8 cellular contexts compared by ENCODE assay signal in the genomic region with DNA sequence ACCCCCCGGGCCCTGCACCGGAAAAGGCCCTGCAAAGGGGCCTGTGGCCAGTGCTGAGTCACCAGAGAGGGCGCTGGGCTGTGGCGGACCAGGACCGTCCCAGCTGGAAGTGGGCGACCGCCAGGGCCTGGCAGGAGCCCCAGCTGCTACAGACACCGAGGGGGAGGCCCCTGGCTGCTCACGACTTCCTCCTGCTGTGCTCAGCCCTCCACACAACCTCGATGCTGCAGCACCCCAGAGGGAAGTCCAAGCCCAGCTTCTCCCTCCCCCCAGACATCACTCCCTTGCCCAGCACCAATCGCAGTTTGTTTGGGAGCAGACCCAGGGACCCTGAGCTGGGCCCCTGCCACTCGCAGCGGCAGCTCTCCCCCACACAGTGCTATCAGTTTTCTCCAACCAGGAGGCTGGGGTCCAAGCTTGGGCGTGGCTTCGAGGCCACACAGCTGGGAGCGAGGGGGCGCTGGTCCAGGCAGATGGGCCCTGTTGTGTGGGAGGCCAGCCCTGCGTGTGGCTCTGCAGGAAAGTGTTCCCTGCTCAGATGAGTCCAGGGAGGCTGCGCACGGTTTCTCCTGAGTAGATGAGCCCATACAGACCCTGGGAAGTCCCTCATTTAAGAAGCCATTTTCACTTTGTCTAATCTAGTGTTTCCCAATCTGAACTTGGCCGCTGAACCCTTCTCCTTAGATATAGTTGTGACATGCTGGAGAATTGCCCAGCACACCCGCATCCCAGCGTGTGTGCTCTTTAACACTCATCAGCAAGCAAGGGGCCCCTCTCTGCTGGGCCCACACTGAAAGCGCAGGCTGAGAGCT. TPM values are rescaled to one million over a fixed set of nuclear protein-coding genes. Genes with fewer than 3 reads are reported as not detected.
DNase-seq lines count a peak whose midpoint lies in the region; ATAC-seq, FAIRE-seq and TF ChIP-seq lines count a peak whose summit lies in the region.

No MANE protein-coding gene starts in this region.

- no peak overlapping the region for H3K4ac ChIP-seq in H1 (replicated peaks; ENCODE audit: insufficient read length, low read depth, low read length)

- ATAC-seq in GM21825 (IDR thresholded peaks at IDR 0.05; ENCODE audit: unreplicated experiment) (peak; percentile 46), WTC11 (peak; percentile 72)
- peak; percentile 85 to 86 for ATAC-seq in stimulated activated naive B cell treated with anti-CD40 and anti-IgM and Interleukin-4, amounts not matched to agents 10 μg/mL and 1 μg/mL and 100 μg/mL, for 72 hours (replicated peaks)

- H2AK5ac ChIP-seq in H1 (ENCODE audit: low read depth, low read length), result no peak overlapping the region

- no peak overlapping the region for H3K14ac ChIP-seq in H1 (ENCODE audit: insufficient read length)

- H3K79me1 ChIP-seq in H1 (ENCODE audit: low read depth, low read length), result no peaks in the 10 kb centered on the region

- H2AFZ ChIP-seq in H1 (ENCODE audit: low read length), result no peak overlapping the region

- H4K91ac ChIP-seq in H1 (replicated peaks; ENCODE audit: insufficient read length, low read length), result peak overlapping the region; percentile 91

- H3K9me3 Mint-ChIP-seq in WTC11, result no peaks in the 10 kb centered on the region
- H3K9me3 Mint-ChIP-seq in stimulated activated naive B cell treated with anti-CD40 and anti-IgM and Interleukin-4, amounts not matched to agents 10 μg/mL and 1 μg/mL and 100 μg/mL, for 72 hours, result no peaks in the 10 kb centered on the region

- peak overlapping the region; percentile 78 for H4K5ac ChIP-seq in H1 (ENCODE audit: insufficient read length, low read depth, low read length)

- no peaks in the 10 kb centered on the region for H3K23me2 ChIP-seq in H1 (ENCODE audit: low read depth, low read length)

- POLR2A ChIA-PET in WTC11 (lab: Charles Lee), result interaction anchor here (0.5 to 1.6 kb wide), 4 partner anchors 9 to 115 kb away, joined by 3 to 6 read pairs (median 5); a partner anchor contains a TSS
- POLR2A ChIA-PET in H1 (lab: Charles Lee; ENCODE audit: partially characterized antibody), result interaction anchor here (0.5 to 5.4 kb wide), 12 partner anchors 9 to 63 kb away, joined by 3 to 32 read pairs (median 3); a partner anchor contains a TSS

- no peaks in the 10 kb centered on the region for H3K27me3 Mint-ChIP-seq in WTC11 (ENCODE audit: low read depth)
- no peaks in the 10 kb centered on the region for H3K27me3 Mint-ChIP-seq in stimulated activated naive B cell treated with anti-CD40 and anti-IgM and Interleukin-4, amounts not matched to agents 10 μg/mL and 1 μg/mL and 100 μg/mL, for 72 hours

- H3K79me2 ChIP-seq in H1 (ENCODE audit: control insufficient read depth in 1 of 2, insufficient read depth in 2 of 2, low read length in 2 of 2), result no peaks in the 10 kb centered on the region

- H3K36me3 Mint-ChIP-seq in WTC11, result no peaks in the 10 kb centered on the region
- peaks cover 12 to 18% of the 10 kb centered on the region in 2 donors for H3K36me3 Mint-ChIP-seq in stimulated activated naive B cell treated with anti-CD40 and anti-IgM and Interleukin-4, amounts not matched to agents 10 μg/mL and 1 μg/mL and 100 μg/mL, for 72 hours

- H2BK12ac ChIP-seq in H1 (ENCODE audit: low read depth, low read length), result no peak overlapping the region

- CTCF ChIA-PET in WTC11 (lab: Charles Lee), result interaction anchor here (0.5 to 11.4 kb wide), 28 partner anchors 9 to 229 kb away, joined by 3 to 152 read pairs (median 6); a partner anchor contains a TSS
- CTCF ChIA-PET in H1 (lab: Charles Lee; ENCODE audit: partially characterized antibody), result interaction anchor here (0.6 to 11.1 kb wide), 17 partner anchors 9 to 133 kb away, joined by 3 to 140 read pairs (median 4); a partner anchor contains a TSS

- peak overlapping the region; percentile 65; the same call in 1 of the 2 replicates for H3K27ac ChIP-seq in H1 (ENCODE audit: low read depth, low read length)

- peak overlapping the region; percentile 53; the same call in 1 of the 2 replicates for H3K27ac Mint-ChIP-seq in WTC11
- peak overlapping the region; percentile 97 for H3K27ac Mint-ChIP-seq in stimulated activated naive B cell treated with anti-CD40 and anti-IgM and Interleukin-4, amounts not matched to agents 10 μg/mL and 1 μg/mL and 100 μg/mL, for 72 hours

- peaks cover 21% of the 10 kb centered on the region for H3K4me1 Mint-ChIP-seq in WTC11
- H3K4me1 Mint-ChIP-seq in stimulated activated naive B cell treated with anti-CD40 and anti-IgM and Interleukin-4, amounts not matched to agents 10 μg/mL and 1 μg/mL and 100 μg/mL, for 72 hours, result peaks cover 41 to 86% of the 10 kb centered on the region in 2 donors

- peak overlapping the region; percentile 41; the same call in 1 of the 2 replicates for H2BK20ac ChIP-seq in H1 (ENCODE audit: low read length)

- peak; percentile 13 for TF ChIP-seq CTCF in GM12865 (IDR thresholded peaks at IDR 0.05; ENCODE audit: insufficient read depth, low read depth, low read length, missing control alignments)
- TF ChIP-seq CTCF in WTC11 (IDR thresholded peaks at IDR 0.05), result no peak
- peak; percentile 4 to 34 (median 27); a peak in 3 of 4 replicates for TF ChIP-seq CTCF in H1 (IDR thresholded peaks at IDR 0.05; ENCODE audit: control extremely low read depth in 1 of 3, insufficient read depth in 1 of 3, low read depth in 1 of 3, low read length in 3 of 3)

- peak overlapping the region; percentile 80 for H3K18ac ChIP-seq in H1 (ENCODE audit: extremely low read depth, low read length)

- H3K27me3 ChIP-seq in H1 (replicated peaks in 1 of 4; ENCODE audit: control insufficient read depth in 3 of 4, extremely low read depth in 1 of 4, insufficient read depth in 3 of 4, low read length in 3 of 4), result no peaks in the 10 kb centered on the region

- no peak overlapping the region for H3K23ac ChIP-seq in H1 (ENCODE audit: insufficient read length)

- H3K9ac ChIP-seq in H1 (replicated peaks in 1 of 4; ENCODE audit: extremely low read depth in 1 of 4, low read depth in 3 of 4, low read length in 3 of 4), result no peak overlapping the region

- no peaks in the 10 kb centered on the region for H4K20me1 ChIP-seq in H1 (replicated peaks in 1 of 2; ENCODE audit: control insufficient read depth in 1 of 2, insufficient read depth in 2 of 2, low read length in 2 of 2)

- peak overlapping the region; percentile 1 for H3K56ac ChIP-seq in H1 (replicated peaks; ENCODE audit: insufficient read length, low read depth, low read length)

- peaks cover 5 to 27% (median 21%) of the 10 kb centered on the region in 4 experiments for H3K4me1 ChIP-seq in H1 (replicated peaks in 1 of 4; ENCODE audit: control insufficient read depth in 3 of 4, insufficient read depth in 4 of 4, low read length in 3 of 4)

- TF ChIP-seq RAD21 in H1 (IDR thresholded peaks at IDR 0.05 in 1 of 2, conservative IDR thresholded peaks at IDR 0.05 in 1 of 2; ENCODE audit: low read depth in 2 of 2, low read length in 2 of 2), result no peak

- no peaks in the 10 kb centered on the region; a peak in 1 of 8 replicates for H3K36me3 ChIP-seq in H1 (ENCODE audit: control insufficient read depth in 2 of 4, insufficient read depth in 4 of 4, low read length in 3 of 4)

- H2BK5ac ChIP-seq in H1 (ENCODE audit: low read depth, low read length), result peak overlapping the region; percentile 77; the same call in 1 of the 2 replicates

- TF ChIP-seq POLR2A in H1 (IDR thresholded peaks at IDR 0.05; ENCODE audit: control extremely low read depth in 1 of 2, low read depth in 2 of 2, low read length in 2 of 2), result peak in 1 of 2 experiments; percentile 48; a peak in 2 of 3 replicates

- 34% methylated on average over 24 of the region's 24 CpGs; no CpG with 5 or more reads in 1 of the 2 experiments for WGBS in H1 (ENCODE audit: extremely low coverage in 1 of 2, insufficient coverage in 1 of 2, insufficient read length in 1 of 2, insufficient replicate concordance in 2 of 2, low coverage in 1 of 2, low lambda C conversion rate in 2 of 2, missing lambda C conversion rate in 1 of 2), 2 experiments

- H3K9me3 ChIP-seq in H1 (ENCODE audit: insufficient read depth in 2 of 2, low read depth in 1 of 2, low read length in 1 of 2), result no peaks in the 10 kb centered on the region

- peak overlapping the region; percentile 72 for H2BK15ac ChIP-seq in H1 (ENCODE audit: low read length)

- H2BK120ac ChIP-seq in H1 (replicated peaks; ENCODE audit: low read depth, low read length), result no peak overlapping the region

- H3K4me2 ChIP-seq in H1 (ENCODE audit: insufficient read depth in 1 of 2, low read depth in 2 of 2, low read length in 2 of 2), result peak overlapping the region; percentile 43 to 59

- H3K4me3 Mint-ChIP-seq in WTC11, result peak overlapping the region; percentile 33
- H3K4me3 Mint-ChIP-seq in stimulated activated naive B cell treated with anti-CD40 and anti-IgM and Interleukin-4, amounts not matched to agents 10 μg/mL and 1 μg/mL and 100 μg/mL, for 72 hours, result peak overlapping the region; percentile 66 to 80

- H4K8ac ChIP-seq in H1 (ENCODE audit: extremely low read depth, insufficient read depth, low read length), result peak overlapping the region; percentile 66

- TF ChIP-seq EP300 in H1 (IDR thresholded peaks at IDR 0.05; ENCODE audit: borderline replicate concordance in 1 of 2, low read depth in 2 of 2, low read length in 2 of 2), result no peak; a peak in 1 of 3 replicates

- H3K4me3 ChIP-seq in GM12865 (ENCODE audit: low read depth, low read length) (peak overlapping the region; percentile 37), H1 (ENCODE audit: extremely low read depth in 1 of 4, insufficient read depth in 2 of 4, low read depth in 3 of 4, low read length in 4 of 4) (peak overlapping the region in 1 of 4 experiments; percentile 28; a peak in 3 of 8 replicates)

- DNase-seq in GM12865 (ENCODE audit: low read depth), result peak; percentile 90
- peak; percentile 76 for DNase-seq in KG1 (lab: John Stamatoyannopoulos, UW)
- peak; percentile 68 for DNase-seq in WTC11 (ENCODE audit: low spot score)
- peak; percentile 41 to 70 for DNase-seq in H1 (ENCODE audit: low read depth in 1 of 2, low spot score in 2 of 2)
- DNase-seq in mesenteric fat pad (ENCODE audit: low spot score), result peak; percentile 93
- peak; percentile 87 for DNase-seq in stimulated activated naive B cell treated with anti-CD40 and anti-IgM and Interleukin-4, amounts not matched to agents 10 μg/mL and 1 μg/mL and 100 μg/mL, for 72 hours
- no peak for DNase-seq in NCI-H146 (lab: John Stamatoyannopoulos, UW)

- no peak for FAIRE-seq in H1 (lab: Jason Lieb, UNC)

RNA-seq across cellular contexts. Expression of a gene that starts 5.6 kb away (rescaled TPM):
- total RNA-seq in WTC11 (2021) (35.4 to 39.4 TPM (median 36.6 TPM) in 3 replicates), mesenteric fat pad (15.0 TPM)
- 32.4 and 40.3 TPM in 2 replicates for total RNA-seq in H1 (2021; fragmentation: NEBNext Ultra II Directional; extraction: Animal tissue kit (Norgen Biotek cat#: 25700))
- polyA plus RNA-seq in H1 (2011; rRNA removed), result 23.9 and 34.8 TPM in 2 replicates
- 22.8 TPM for polyA plus RNA-seq in H1 (2011; cell fraction: cytosol; rRNA removed)
- 50.1 TPM for polyA plus RNA-seq in H1 (2011; cell fraction: nucleus; rRNA removed)
- 57.5 to 65.6 TPM (median 60.4 TPM) in 4 replicates for polyA plus RNA-seq in H1 (2012, experiment 1 of 2)
- 35.9 TPM for polyA plus RNA-seq in H1 (2012, experiment 2 of 2)
- 21.9 TPM for polyA plus RNA-seq in H1 (2013, experiment 1 of 2)
- polyA plus RNA-seq in H1 (2013, experiment 2 of 2), result 22.1 TPM
- 20.1 and 23.7 TPM in 2 replicates for polyA minus RNA-seq in H1 (2011; rRNA and poly(A)+ RNA removed)
- 17.0 TPM for polyA minus RNA-seq in H1 (2011; cell fraction: cytosol; rRNA and poly(A)+ RNA removed)
- polyA minus RNA-seq in H1 (2011; cell fraction: nucleus; rRNA and poly(A)+ RNA removed), result 19.7 TPM

RNA-seq across cellular contexts. Expression of a gene that starts 24.6 kb away (rescaled TPM):
- total RNA-seq in WTC11 (2021) (36.1 to 42.5 TPM (median 42.3 TPM) in 3 replicates), mesenteric fat pad (8.5 TPM)
- 35.7 and 36.6 TPM in 2 replicates for total RNA-seq in H1 (2021; fragmentation: NEBNext Ultra II Directional; extraction: Animal tissue kit (Norgen Biotek cat#: 25700))
- polyA plus RNA-seq in H1 (2011; rRNA removed), result 67.7 and 74.8 TPM in 2 replicates
- 47.4 TPM for polyA plus RNA-seq in H1 (2011; cell fraction: cytosol; rRNA removed)
- polyA plus RNA-seq in H1 (2011; cell fraction: nucleus; rRNA removed), result 60.6 TPM
- 33.3 to 46.0 TPM (median 43.7 TPM) in 4 replicates for polyA plus RNA-seq in H1 (2012, experiment 1 of 2)
- 66.6 TPM for polyA plus RNA-seq in H1 (2012, experiment 2 of 2)
- polyA plus RNA-seq in H1 (2013, experiment 1 of 2), result 33.9 TPM
- 31.0 TPM for polyA plus RNA-seq in H1 (2013, experiment 2 of 2)
- 31.8 and 36.4 TPM in 2 replicates for polyA minus RNA-seq in H1 (2011; rRNA and poly(A)+ RNA removed)
- polyA minus RNA-seq in H1 (2011; cell fraction: cytosol; rRNA and poly(A)+ RNA removed), result 30.2 TPM
- 13.4 TPM for polyA minus RNA-seq in H1 (2011; cell fraction: nucleus; rRNA and poly(A)+ RNA removed)

RNA-seq across cellular contexts. Expression of a gene that starts 25.3 kb away (rescaled TPM):
- total RNA-seq in WTC11 (2021) (59.5 to 66.3 TPM (median 61.6 TPM) in 3 replicates), mesenteric fat pad (47.3 TPM)
- total RNA-seq in H1 (2021; fragmentation: NEBNext Ultra II Directional; extraction: Animal tissue kit (Norgen Biotek cat#: 25700)), result 46.5 and 49.3 TPM in 2 replicates
- 57.2 and 81.0 TPM in 2 replicates for polyA plus RNA-seq in H1 (2011; rRNA removed)
- 58.2 TPM for polyA plus RNA-seq in H1 (2011; cell fraction: cytosol; rRNA removed)
- polyA plus RNA-seq in H1 (2011; cell fraction: nucleus; rRNA removed), result 170 TPM
- 43.4 to 56.3 TPM (median 52.3 TPM) in 4 replicates for polyA plus RNA-seq in H1 (2012, experiment 1 of 2)
- 38.5 TPM for polyA plus RNA-seq in H1 (2012, experiment 2 of 2)
- polyA plus RNA-seq in H1 (2013, experiment 1 of 2), result 31.2 TPM
- polyA plus RNA-seq in H1 (2013, experiment 2 of 2), result 28.6 TPM
- polyA minus RNA-seq in H1 (2011; rRNA and poly(A)+ RNA removed), result 25.7 and 39.1 TPM in 2 replicates
- 36.0 TPM for polyA minus RNA-seq in H1 (2011; cell fraction: cytosol; rRNA and poly(A)+ RNA removed)
- polyA minus RNA-seq in H1 (2011; cell fraction: nucleus; rRNA and poly(A)+ RNA removed), result 64.4 TPM

RNA-seq across cellular contexts. Expression of a gene that starts 41.5 kb away (rescaled TPM):
- 17.3 to 23.5 TPM (median 19.2 TPM) in 3 replicates for total RNA-seq in WTC11 (2021)
- total RNA-seq in H1 (2021; fragmentation: NEBNext Ultra II Directional; extraction: Animal tissue kit (Norgen Biotek cat#: 25700)), result 12.0 and 14.9 TPM in 2 replicates
- 92.4 and 101 TPM in 2 replicates for polyA plus RNA-seq in H1 (2011; rRNA removed)
- 77.6 TPM for polyA plus RNA-seq in H1 (2011; cell fraction: cytosol; rRNA removed)
- 64.0 TPM for polyA plus RNA-seq in H1 (2011; cell fraction: nucleus; rRNA removed)
- polyA plus RNA-seq in H1 (2012, experiment 1 of 2), result 11.2 to 50.4 TPM (median 33.3 TPM) in 4 replicates
- 38.4 TPM for polyA plus RNA-seq in H1 (2012, experiment 2 of 2)
- 39.2 TPM for polyA plus RNA-seq in H1 (2013, experiment 1 of 2)
- 36.3 TPM for polyA plus RNA-seq in H1 (2013, experiment 2 of 2)
- 15.3 and 15.5 TPM in 2 replicates for polyA minus RNA-seq in H1 (2011; rRNA and poly(A)+ RNA removed)
- polyA minus RNA-seq in H1 (2011; cell fraction: cytosol; rRNA and poly(A)+ RNA removed), result 13.3 TPM
- 14.5 TPM for polyA minus RNA-seq in H1 (2011; cell fraction: nucleus; rRNA and poly(A)+ RNA removed)
- 1,964 TPM for total RNA-seq in mesenteric fat pad

RNA-seq across cellular contexts. Expression of a gene that starts 52.2 kb away (rescaled TPM):
- total RNA-seq in WTC11 (2021) (20.3 to 24.9 TPM (median 22.0 TPM) in 3 replicates), mesenteric fat pad (17.3 TPM)
- total RNA-seq in H1 (2021; fragmentation: NEBNext Ultra II Directional; extraction: Animal tissue kit (Norgen Biotek cat#: 25700)), result 26.7 and 28.3 TPM in 2 replicates
- 25.3 TPM in 2 replicates for polyA plus RNA-seq in H1 (2011; rRNA removed)
- polyA plus RNA-seq in H1 (2011; cell fraction: cytosol; rRNA removed), result 40.9 TPM
- polyA plus RNA-seq in H1 (2011; cell fraction: nucleus; rRNA removed), result 43.6 TPM
- 19.3 to 37.0 TPM (median 34.3 TPM) in 4 replicates for polyA plus RNA-seq in H1 (2012, experiment 1 of 2)
- polyA plus RNA-seq in H1 (2012, experiment 2 of 2), result 27.9 TPM
- polyA plus RNA-seq in H1 (2013, experiment 1 of 2), result 27.9 TPM
- polyA plus RNA-seq in H1 (2013, experiment 2 of 2), result 24.0 TPM
- polyA minus RNA-seq in H1 (2011; rRNA and poly(A)+ RNA removed), result 8.3 and 9.6 TPM in 2 replicates
- polyA minus RNA-seq in H1 (2011; cell fraction: cytosol; rRNA and poly(A)+ RNA removed), result 8.8 TPM
- 16.7 TPM for polyA minus RNA-seq in H1 (2011; cell fraction: nucleus; rRNA and poly(A)+ RNA removed)
